In genomic region chr14:88934231-88934898, GRCh38 we compare ENCODE assay signal across 16 cellular contexts.
"Had no signal": no experiment of that assay in that cellular context is flagged by ENCODE, and none has a peak within 500 bp of the region (broad histone marks: within the 10 kb centered on the region; RNA-seq: fewer than 3 reads in every experiment).

No MANE protein-coding gene starts in this region.

- H3K9me3 Mint-ChIP-seq: activated CD4-positive, alpha-beta T cell treated with anti-CD3 and anti-CD28 coated beads, Interleukin-2, amount 10 ng/mL, durations not matched to agents 7 days and 5 days; activated T-helper 2 cell treated with anti-CD3 and anti-CD28 coated beads, Interferon-gamma antibody, Interleukin-2, Interleukin-4, amounts not matched to agents 10 μg/mL and 5 μg/mL and 100 μg/mL, durations not matched to agents 14 hours and 24 hours and 36 hours had no signal

- ATAC-seq: gastrocnemius medialis, right lobe of liver had no signal

- H3K27ac Mint-ChIP-seq: activated CD4-positive, alpha-beta T cell treated with anti-CD3 and anti-CD28 coated beads, Interleukin-2, amount 10 ng/mL, durations not matched to agents 7 days and 5 days; activated naive CD4-positive, alpha-beta T cell treated with anti-CD3 and anti-CD28 coated beads, Interleukin-2, amount 50 U/mL, for 24 hours; activated T-helper 2 cell treated with anti-CD3 and anti-CD28 coated beads, Interferon-gamma antibody, Interleukin-2, Interleukin-4, amounts not matched to agents 10 μg/mL and 5 μg/mL and 100 μg/mL, durations not matched to agents 14 hours and 24 hours and 36 hours; naive B cell; progenitor cell of endocrine pancreas had no signal

- H3K27me3 Mint-ChIP-seq: activated CD4-positive, alpha-beta T cell treated with anti-CD3 and anti-CD28 coated beads, Interleukin-2, amount 10 ng/mL, durations not matched to agents 7 days and 5 days had no signal

- H3K4me3 Mint-ChIP-seq: activated CD4-positive, alpha-beta T cell treated with anti-CD3 and anti-CD28 coated beads, Interleukin-2, amount 10 ng/mL, durations not matched to agents 7 days and 5 days; activated naive CD4-positive, alpha-beta T cell treated with anti-CD3 and anti-CD28 coated beads, Interleukin-2, amount 50 U/mL, for 24 hours; naive B cell had no signal

- DNase-seq: activated CD4-positive, alpha-beta T cell treated with anti-CD3 and anti-CD28 coated beads, Interleukin-2, amount 10 ng/mL, durations not matched to agents 7 days and 5 days; activated CD4-positive, CD25-positive, alpha-beta regulatory T cell; amygdala; colonic mucosa; gastrocnemius medialis; midbrain; naive B cell; right lobe of liver; stimulated activated CD4-positive, alpha-beta T cell treated with anti-CD3 and anti-CD28 coated beads, Interleukin-2, amount 100 ng/mL, for 24 hours; stimulated activated naive CD4-positive, alpha-beta T cell treated with Interleukin-2 at 50 U/mL for 16 hours; T-helper 2 cell had no signal

- H3K4me3 ChIP-seq: colonic mucosa, gastrocnemius medialis, right lobe of liver, suprapubic skin, upper lobe of left lung had no signal

- H3K36me3 Mint-ChIP-seq: activated naive CD4-positive, alpha-beta T cell treated with anti-CD3 and anti-CD28 coated beads, Interleukin-2, amount 50 U/mL, for 24 hours had no signal

- H3K4me1 Mint-ChIP-seq: activated CD4-positive, alpha-beta T cell treated with anti-CD3 and anti-CD28 coated beads, Interleukin-2, amount 10 ng/mL, durations not matched to agents 7 days and 5 days; activated naive CD4-positive, alpha-beta T cell treated with anti-CD3 and anti-CD28 coated beads, Interleukin-2, amount 50 U/mL, for 24 hours; naive B cell had no signal
